ENCODE assay signal across 15 cellular contexts in genomic region chr9:126275386-126276001, GRCh38. TPM values are rescaled to one million over a fixed set of nuclear protein-coding genes. Genes with fewer than 3 reads are reported as not detected.
DNase-seq lines count a peak whose midpoint lies in the region; ATAC-seq and TF ChIP-seq lines count a peak whose summit lies in the region.
"Had no signal": no experiment of that assay in that cellular context is flagged by ENCODE, and none has a peak within 500 bp of the region (broad histone marks: within the 10 kb centered on the region; RNA-seq: fewer than 3 reads in every experiment).

No MANE protein-coding gene starts in this region.

- H3K27ac Mint-ChIP-seq in type B pancreatic cell, result peak overlapping the region; percentile 30
- H3K27ac Mint-ChIP-seq: activated CD4-positive, alpha-beta memory T cell treated with anti-CD3 and anti-CD28 coated beads for 36 hours had no signal

- peaks cover 10% of the 10 kb centered on the region for H3K9me3 Mint-ChIP-seq in type B pancreatic cell

- H3K4me3 Mint-ChIP-seq in type B pancreatic cell, result no peak overlapping the region
- H3K4me3 Mint-ChIP-seq: activated CD4-positive, alpha-beta memory T cell treated with anti-CD3 and anti-CD28 coated beads for 36 hours had no signal

- no peak for ATAC-seq in HG02571 (IDR thresholded peaks at IDR 0.05; ENCODE audit: unreplicated experiment)
- ATAC-seq: A549, PC-3 had no signal

- DNase-seq in cardiac muscle cell (ENCODE audit: low read depth in 1 of 2, low spot score in 1 of 2) (peak; percentile 14 to 81), right atrium auricular region (ENCODE audit: low spot score) (no peak), fibroblast of pulmonary artery (ENCODE audit: low read depth) (peak; percentile 48), midbrain (lab: John Stamatoyannopoulos, UW) (peak; percentile 85), type B pancreatic cell (ENCODE audit: extremely low spot score, unreplicated experiment) (no peak), DMS153 (lab: John Stamatoyannopoulos, UW) (no peak), Peyer's patch (no peak)
- DNase-seq: activated CD4-positive, alpha-beta memory T cell treated with anti-CD3 and anti-CD28 coated beads for 36 hours; activated naive CD4-positive, alpha-beta T cell treated with Interleukin-2 at 50 U/mL for 16 hours; NCI-H2171; PC-3; T-helper 2 cell had no signal

- H3K9me3 ChIP-seq in cardiac muscle cell (ENCODE audit: low read depth), result no peaks in the 10 kb centered on the region
- peaks cover 0 to 13% of the 10 kb centered on the region in 2 donors for H3K9me3 ChIP-seq in right atrium auricular region
- H3K9me3 ChIP-seq in Peyer's patch, result no peaks in the 10 kb centered on the region

- H3K36me3 ChIP-seq in cardiac muscle cell (no peaks in the 10 kb centered on the region), right atrium auricular region (no peaks in the 10 kb centered on the region), Peyer's patch (no peaks in the 10 kb centered on the region)

- H3K27ac ChIP-seq in cardiac muscle cell (peak overlapping the region; percentile 57), right atrium auricular region (no peak overlapping the region), Peyer's patch (no peak overlapping the region)
- H3K27ac ChIP-seq: A549, HL-60 had no signal

- H3K4me1 Mint-ChIP-seq in type B pancreatic cell (ENCODE audit: unreplicated experiment), result peaks cover 12% of the 10 kb centered on the region

- H3K4me3 ChIP-seq in cardiac muscle cell (no peak overlapping the region), right atrium auricular region (no peak overlapping the region), fibroblast of pulmonary artery (replicated peaks; ENCODE audit: low read depth, low read length) (no peak overlapping the region), Peyer's patch (no peak overlapping the region)
- H3K4me3 ChIP-seq: A549 had no signal

- H3K27me3 Mint-ChIP-seq in type B pancreatic cell, result peaks cover 18% of the 10 kb centered on the region

- peaks cover 3% of the 10 kb centered on the region for H3K4me1 ChIP-seq in cardiac muscle cell (ENCODE audit: low read depth)
- H3K4me1 ChIP-seq in right atrium auricular region, result peaks cover 0 to 9% of the 10 kb centered on the region in 2 donors
- H3K4me1 ChIP-seq in Peyer's patch, result no peaks in the 10 kb centered on the region
- H3K4me1 ChIP-seq: A549 had no signal

- no peaks in the 10 kb centered on the region for H3K27me3 ChIP-seq in cardiac muscle cell
- no peaks in the 10 kb centered on the region for H3K27me3 ChIP-seq in right atrium auricular region
- no peaks in the 10 kb centered on the region for H3K27me3 ChIP-seq in Peyer's patch

- no peaks in the 10 kb centered on the region for H3K36me3 Mint-ChIP-seq in type B pancreatic cell
- H3K36me3 Mint-ChIP-seq: activated CD4-positive, alpha-beta memory T cell treated with anti-CD3 and anti-CD28 coated beads for 36 hours had no signal

- TF ChIP-seq CTCF in cardiac muscle cell (IDR thresholded peaks at IDR 0.05; ENCODE audit: low read depth, low read length) (no peak), right atrium auricular region (IDR thresholded peaks at IDR 0.05) (no peak), fibroblast of pulmonary artery (IDR thresholded peaks at IDR 0.05; ENCODE audit: low read length, missing control alignments) (no peak), type B pancreatic cell (conservative IDR thresholded peaks at IDR 0.05) (no peak), Peyer's patch (IDR thresholded peaks at IDR 0.05) (no peak)

- TF ChIP-seq POLR2A in Peyer's patch (IDR thresholded peaks at IDR 0.05), result no peak

RNA-seq across cellular contexts. Expression of gene MVB12B, which starts 51.1 kb away (rescaled TPM):
- total RNA-seq in cardiac muscle cell (23.4 and 29.9 TPM in 2 replicates), right atrium auricular region (1 to 10 TPM; 5.9 to 8.7 TPM), type B pancreatic cell (ENCODE audit: low replicate concordance) (11.4 and 26.1 TPM in 2 replicates), Peyer's patch (10 to 100 TPM in 2 of 4 donors, 1 to 10 TPM in 2; 7.9 to 28.9 (median 14.4) TPM)
- polyA plus RNA-seq in cardiac muscle cell, result 18.9 and 19.0 TPM in 2 replicates

Comparison
In these comparisons a context has a peak if more than half of its experiments do, and no peak if none do; other contexts are left out.
1. DNase-seq: peak in cardiac muscle cell (2 of 2), fibroblast of pulmonary artery (single experiment) and midbrain (single experiment); none in right atrium auricular region (single experiment), type B pancreatic cell (single experiment), DMS153 (single experiment) and Peyer's patch (0 of 3).